13 cellular contexts compared by ENCODE assay signal in genomic region chr15:64850778-64851502, GRCh38. TPM values are rescaled to one million over a fixed set of nuclear protein-coding genes. Genes with fewer than 3 reads are reported as not detected.
DNase-seq lines count a peak whose midpoint lies in the region; ATAC-seq and TF ChIP-seq lines count a peak whose summit lies in the region.
"Had no signal": no experiment of that assay in that cellular context is flagged by ENCODE, and none has a peak within 500 bp of the region (broad histone marks: within the 10 kb centered on the region; RNA-seq: fewer than 3 reads in every experiment).

No MANE protein-coding gene starts in this region.

- 40 to 47% methylated on average over 3 to 4 of the region's 4 CpGs for WGBS in esophagus squamous epithelium, 2 donors
- WGBS in prostate gland, result 71% methylated on average over 4 of the region's 4 CpGs

- TF ChIP-seq POLR2A in esophagus squamous epithelium (IDR thresholded peaks at IDR 0.05) (no peak), prostate gland (IDR thresholded peaks at IDR 0.05) (no peak)

- CTCF ChIA-PET in AG04450 (lab: Charles Lee), result interaction anchor here (0.8 kb wide), 1 partner anchor 15 kb away, joined by 5 read pairs; no protein-coding TSS in a partner anchor

- H3K27me3 ChIP-seq in AG04450 (ENCODE audit: control insufficient read depth, insufficient read depth, low read length), result no peaks in the 10 kb centered on the region
- H3K27me3 ChIP-seq in esophagus squamous epithelium, result no peaks in the 10 kb centered on the region
- H3K27me3 ChIP-seq in prostate gland (replicated peaks; ENCODE audit: insufficient read depth), result no peaks in the 10 kb centered on the region
- H3K27me3 ChIP-seq: body of pancreas had no signal

- H3K36me3 ChIP-seq in esophagus squamous epithelium (peaks cover 4 to 63% (median 18%) of the 10 kb centered on the region in 3 donors), prostate gland (no peaks in the 10 kb centered on the region)

- peak overlapping the region; percentile 91 for H3K27ac ChIP-seq in AG04450 (ENCODE audit: low read depth, low read length)
- H3K27ac ChIP-seq in esophagus squamous epithelium, result peak overlapping the region; percentile 57 to 90 (median 76)
- H3K27ac ChIP-seq in prostate gland, result peak overlapping the region; percentile 6 to 38
- H3K27ac ChIP-seq: C4-2B, PC-9 had no signal

- no peaks in the 10 kb centered on the region for H3K9me3 ChIP-seq in AG04450 (ENCODE audit: control insufficient read depth, insufficient read depth, low read length)
- no peaks in the 10 kb centered on the region for H3K9me3 ChIP-seq in esophagus squamous epithelium
- H3K9me3 ChIP-seq in prostate gland, result no peaks in the 10 kb centered on the region
- H3K9me3 ChIP-seq: body of pancreas had no signal

- peaks cover 63 to 100% (median 86%) of the 10 kb centered on the region in 3 donors for H3K4me1 ChIP-seq in esophagus squamous epithelium
- no peaks in the 10 kb centered on the region for H3K4me1 ChIP-seq in prostate gland (replicated peaks)

- TF ChIP-seq CTCF in AG04450 (IDR thresholded peaks at IDR 0.05; ENCODE audit: low read depth, low read length) (no peak), esophagus squamous epithelium (IDR thresholded peaks at IDR 0.05) (no peak), prostate gland (IDR thresholded peaks at IDR 0.05) (no peak)

- H3K4me3 ChIP-seq in AG04450 (ENCODE audit: low read depth, low read length) (no peak overlapping the region), esophagus squamous epithelium (peak overlapping the region in 1 of 4 donors; percentile 19), prostate gland (no peak overlapping the region)
- H3K4me3 ChIP-seq: body of pancreas, PC-9 had no signal

- DNase-seq in AG04450 (ENCODE audit: low read depth, low spot score) (no peak), NCI-H2171 (lab: John Stamatoyannopoulos, UW) (peak; percentile 5), esophagus squamous epithelium (lab: John Stamatoyannopoulos, UW) (no peak), prostate gland (ENCODE audit: low spot score) (no peak), NCI-H1436 treated with DMSO at 0.1 percent for 48 hours (lab: John Stamatoyannopoulos, UW) (no peak)
- no peak for DNase-seq in activated CD8-positive, alpha-beta memory T cell treated with anti-CD3 and anti-CD28 coated beads, Interleukin-2, amount 50 U/mL, for 4 hours
- no peak for DNase-seq in NK-92 treated with Interleukin-12 subunit alpha and Interleukin-12 subunit beta, amount 100 ng/mL, for 24 hours (lab: John Stamatoyannopoulos, UW)
- DNase-seq: activated CD8-positive, alpha-beta memory T cell treated with anti-CD3 and anti-CD28 coated beads, Interleukin-2, amount 50 U/mL, for 48 hours; NCI-H1930; PC-9 had no signal

- intact Hi-C loops in esophagus squamous epithelium (cut with DNase I), result no loop called here
- intact Hi-C loops in prostate gland (cut with DNase I), result no loop called here

- POLR2A ChIA-PET in AG04450 (lab: Yijun Ruan, JAX), result interaction anchor here (0.8 to 1.8 kb wide), 11 partner anchors 8 to 219 kb away, joined by 3 to 18 read pairs (median 4); partner anchors contain the start of genes PIF1 and SPG21

- ATAC-seq in GM18870 (IDR thresholded peaks at IDR 0.05; ENCODE audit: unreplicated experiment), result no peak

RNA-seq across cellular contexts. Expression of gene PLEKHO2, which starts 9.2 kb away (rescaled TPM):
- polyA plus RNA-seq in AG04450 (2011; rRNA removed), result 29.5 and 30.3 TPM in 2 replicates
- 37.3 and 44.9 TPM in 2 replicates for polyA minus RNA-seq in AG04450 (2011; rRNA and poly(A)+ RNA removed)
- total RNA-seq in esophagus squamous epithelium (10 to 100 TPM in 1 of 4 donors, 1 to 10 TPM in 3; 5.6 to 18.3 (median 7.2) TPM), prostate gland (10 to 100 TPM in 1 of 2 donors, 1 to 10 TPM in 1; 8.6 to 31.8 TPM)

RNA-seq across cellular contexts. Expression of gene PIF1, which starts 25.5 kb away (rescaled TPM):
- 5.6 and 6.2 TPM in 2 replicates for polyA plus RNA-seq in AG04450 (2011; rRNA removed)
- 6.3 and 6.5 TPM in 2 replicates for polyA minus RNA-seq in AG04450 (2011; rRNA and poly(A)+ RNA removed)
- total RNA-seq in esophagus squamous epithelium (10 to 100 TPM in 1 of 4 donors, 1 to 10 TPM in 3; 1.8 to 17.5 (median 3.8) TPM), prostate gland (1 to 10 TPM in 1 of 2 donors, under 1 TPM in 1; 0.82 to 9.8 TPM)
- total RNA-seq: body of pancreas had no signal

Comparison
In these comparisons a context has a peak if more than half of its experiments do, and no peak if none do; other contexts are left out.
1. H3K27ac ChIP-seq: peak in every context shown above with its lines; median percentile 91 in AG04450; 76 in esophagus squamous epithelium; 22 in prostate gland.